In genomic region chr15:61404567-61404966, GRCh38 we compare ENCODE assay signal across 14 cellular contexts.
"Had no signal": no experiment of that assay in that cellular context is flagged by ENCODE, and none has a peak within 500 bp of the region (broad histone marks: within the 10 kb centered on the region; RNA-seq: fewer than 3 reads in every experiment).

No MANE protein-coding gene starts in this region.

- H3K36me3 Mint-ChIP-seq: neural progenitor cell; stimulated activated memory B cell treated with anti-CD40 and anti-IgM and Interleukin-4, amounts not matched to agents 10 μg/mL and 1 μg/mL and 100 μg/mL, for 72 hours had no signal

- DNase-seq: activated B cell treated with CpG ODN at 0.5 μM for 24 hours; activated CD4-positive, alpha-beta T cell treated with anti-CD3 and anti-CD28 coated beads, Interleukin-2, amount 10 ng/mL, durations not matched to agents 24 days and 14 days; activated CD8-positive, alpha-beta memory T cell treated with anti-CD3 and anti-CD28 coated beads for 24 hours; activated naive CD4-positive, alpha-beta T cell; aorta; heart right ventricle; left colon; naive B cell; ovary; stimulated activated CD4-positive, alpha-beta T cell treated with anti-CD3 and anti-CD28 coated beads, Interleukin-2, amount 100 ng/mL, for 24 hours had no signal

- H3K9me3 Mint-ChIP-seq: activated B cell treated with CpG ODN at 0.5 μM for 24 hours; activated CD4-positive, alpha-beta T cell treated with anti-CD3 and anti-CD28 coated beads, Interleukin-2, amount 10 ng/mL, durations not matched to agents 24 days and 14 days; activated T-helper 1 cell treated with anti-CD3 and anti-CD28 coated beads, Interleukin-12 subunit alpha, Interleukin-12 subunit beta, Interleukin-2, Interleukin-4 antibody, amounts not matched to agents 30 ng/mL and 10 ng/mL and 1 ng/mL, durations not matched to agents 14 hours and 24 hours and 36 hours; neural progenitor cell; stimulated activated memory B cell treated with anti-CD40 and anti-IgM and Interleukin-4, amounts not matched to agents 10 μg/mL and 1 μg/mL and 100 μg/mL, for 72 hours had no signal

- H3K4me1 Mint-ChIP-seq: activated B cell treated with CpG ODN at 0.5 μM for 24 hours; activated CD4-positive, alpha-beta T cell treated with anti-CD3 and anti-CD28 coated beads, Interleukin-2, amount 10 ng/mL, durations not matched to agents 24 days and 14 days; naive B cell; stimulated activated memory B cell treated with anti-CD40 and anti-IgM and Interleukin-4, amounts not matched to agents 10 μg/mL and 1 μg/mL and 100 μg/mL, for 72 hours had no signal

- H3K27ac Mint-ChIP-seq: activated B cell treated with CpG ODN at 0.5 μM for 24 hours; activated CD4-positive, alpha-beta T cell treated with anti-CD3 and anti-CD28 coated beads, Interleukin-2, amount 10 ng/mL, durations not matched to agents 24 days and 14 days; activated T-helper 1 cell treated with anti-CD3 and anti-CD28 coated beads, Interleukin-12 subunit alpha, Interleukin-12 subunit beta, Interleukin-2, Interleukin-4 antibody, amounts not matched to agents 30 ng/mL and 10 ng/mL and 1 ng/mL, durations not matched to agents 14 hours and 24 hours and 36 hours; naive B cell; neural progenitor cell; stimulated activated memory B cell treated with anti-CD40 and anti-IgM and Interleukin-4, amounts not matched to agents 10 μg/mL and 1 μg/mL and 100 μg/mL, for 72 hours had no signal

- H3K4me3 Mint-ChIP-seq: activated B cell treated with CpG ODN at 0.5 μM for 24 hours; activated CD4-positive, alpha-beta T cell treated with anti-CD3 and anti-CD28 coated beads, Interleukin-2, amount 10 ng/mL, durations not matched to agents 24 days and 14 days; activated T-helper 1 cell treated with anti-CD3 and anti-CD28 coated beads, Interleukin-12 subunit alpha, Interleukin-12 subunit beta, Interleukin-2, Interleukin-4 antibody, amounts not matched to agents 30 ng/mL and 10 ng/mL and 1 ng/mL, durations not matched to agents 14 hours and 24 hours and 36 hours; naive B cell; neural progenitor cell; stimulated activated memory B cell treated with anti-CD40 and anti-IgM and Interleukin-4, amounts not matched to agents 10 μg/mL and 1 μg/mL and 100 μg/mL, for 72 hours had no signal

- ATAC-seq: gastroesophageal sphincter; heart right ventricle; left colon; stimulated activated memory B cell treated with anti-CD40 and anti-IgM and Interleukin-4, amounts not matched to agents 10 μg/mL and 1 μg/mL and 100 μg/mL, for 72 hours had no signal
